In genomic region chr1:176205322-176205914, GRCh38 we compare ENCODE assay signal across 8 cellular contexts. TPM values are rescaled to one million over a fixed set of nuclear protein-coding genes. Genes with fewer than 3 reads are reported as not detected.
DNase-seq lines count a peak whose midpoint lies in the region; ATAC-seq, FAIRE-seq and TF ChIP-seq lines count a peak whose summit lies in the region.

No MANE protein-coding gene starts in this region.

- peak overlapping the region; percentile 96 for H3K9ac ChIP-seq in GM12878 (ENCODE audit: control insufficient read depth, insufficient read depth, low read length)
- H3K9ac ChIP-seq in mesenchymal stem cell (ENCODE audit: low read length), result peak overlapping the region; percentile 86

- no peak for TF ChIP-seq EP300 in GM12878 (IDR thresholded peaks at IDR 0.05; ENCODE audit: borderline replicate concordance in 1 of 2, control insufficient read depth in 1 of 2, low read depth in 2 of 2, low read length in 2 of 2)

- no peak overlapping the region for H4K91ac ChIP-seq in mesenchymal stem cell (ENCODE audit: low read length)

- H3K27me3 Mint-ChIP-seq in CD4-positive, alpha-beta memory T cell, result peaks cover 0 to 4% of the 10 kb centered on the region in 2 donors

- intact Hi-C loops in CD4-positive, alpha-beta memory T cell (cut with micrococcal nuclease), result loop anchor here (1.0 to 10.0 kb wide), 2 partner anchors 125 to 1001 kb away; no protein-coding TSS in a partner anchor
- intact Hi-C loops in GM12878 (cut with micrococcal nuclease; ENCODE audit: unreplicated experiment) (no loop called here), mucosa of descending colon (cut with DNase I, micrococcal nuclease) (no loop called here)

- no peak overlapping the region for H2BK15ac ChIP-seq in mesenchymal stem cell (ENCODE audit: low read depth, poor library complexity, severe bottlenecking)

- FAIRE-seq in GM12878 (lab: Jason Lieb, UNC), result peak; percentile 27

- ATAC-seq in GM12878 (no peak), mucosa of descending colon (no peak), HG03354 (IDR thresholded peaks at IDR 0.05; ENCODE audit: poor library complexity, severe bottlenecking, unreplicated experiment) (no peak)

- no peak for TF ChIP-seq CTCF in GM12878 (IDR thresholded peaks at IDR 0.05 in 2 of 3, conservative IDR thresholded peaks at IDR 0.05 in 1 of 3; ENCODE audit: control insufficient read depth in 2 of 3, extremely low read depth in 1 of 3, insufficient read depth in 1 of 3, low read depth in 3 of 3, low read length in 3 of 3)
- no peak for TF ChIP-seq CTCF in mucosa of descending colon (IDR thresholded peaks at IDR 0.05)

- CTCF ChIA-PET in CD4-positive, alpha-beta memory T cell (lab: Charles Lee; ENCODE audit: partially characterized antibody), result no interaction called here
- CTCF ChIA-PET in GM12878 (lab: Yijun Ruan, JAX), result interaction anchor here (1.5 to 1.7 kb wide), 2 partner anchors 9 to 85 kb away, joined by 3 to 4 read pairs; no protein-coding TSS in a partner anchor

- H3K27me3 ChIP-seq in CD4-positive, alpha-beta memory T cell (ENCODE audit: insufficient read depth, low read length), result no peaks in the 10 kb centered on the region
- H3K27me3 ChIP-seq in GM12878 (replicated peaks in 1 of 2; ENCODE audit: control insufficient read depth in 2 of 2, insufficient read depth in 2 of 2, low read length in 1 of 2) (no peaks in the 10 kb centered on the region), mesenchymal stem cell (ENCODE audit: control insufficient read depth in 1 of 2, insufficient read depth in 1 of 2, low read length in 2 of 2) (no peaks in the 10 kb centered on the region)

- POLR2A ChIA-PET in CD4-positive, alpha-beta memory T cell (lab: Charles Lee; ENCODE audit: partially characterized antibody), result no interaction called here
- POLR2A ChIA-PET in GM12878 (lab: Charles Lee), result interaction anchor here (0.6 to 1.8 kb wide), 2 partner anchors 10 to 11 kb away, joined by 3 to 6 read pairs; no protein-coding TSS in a partner anchor

- peaks cover 0 to 5% (median 0%) of the 10 kb centered on the region in 8 donors for H3K9me3 Mint-ChIP-seq in CD4-positive, alpha-beta memory T cell

- SMC1A ChIA-PET in GM12878 (lab: Charles Lee; ENCODE audit: uncharacterized antibody, unreplicated experiment), result interaction anchor here (1.3 to 1.8 kb wide), 2 partner anchors 9 to 10 kb away, joined by 3 to 7 read pairs; no protein-coding TSS in a partner anchor

- in situ Hi-C loops in GM12878 (cut with MboI), result no loop called here

- no peak overlapping the region for H4K8ac ChIP-seq in mesenchymal stem cell (ENCODE audit: low read length)

- H2AFZ ChIP-seq in GM12878 (ENCODE audit: control insufficient read depth, low read depth, low read length), result no peak overlapping the region
- H2AFZ ChIP-seq in mesenchymal stem cell (ENCODE audit: low read depth, low read length), result no peak overlapping the region

- WGBS in GM12878 (ENCODE audit: insufficient coverage, insufficient replicate concordance, low lambda C conversion rate, missing lambda C conversion rate), result 9% methylated on average over 5 of the region's 5 CpGs
- WGBS in mesenchymal stem cell, result 53% methylated on average over 4 of the region's 5 CpGs

- H3K4me2 ChIP-seq in GM12878 (ENCODE audit: control insufficient read depth, insufficient read depth), result peak overlapping the region; percentile 89
- peak overlapping the region; percentile 78 for H3K4me2 ChIP-seq in mesenchymal stem cell (ENCODE audit: low read length, poor library complexity, severe bottlenecking)

- H3K79me1 ChIP-seq in mesenchymal stem cell (replicated peaks; ENCODE audit: low read length, poor library complexity, severe bottlenecking), result peaks cover 5% of the 10 kb centered on the region

- H3K27ac Mint-ChIP-seq in CD4-positive, alpha-beta memory T cell, result peak overlapping the region; percentile 71 to 98 (median 95)

- H3K18ac ChIP-seq in mesenchymal stem cell (ENCODE audit: low read depth in 1 of 2, low read length in 2 of 2), result no peak overlapping the region

- no peak overlapping the region for H2BK12ac ChIP-seq in mesenchymal stem cell (ENCODE audit: low read length in 2 of 2)

- H3K27ac ChIP-seq in CD4-positive, alpha-beta memory T cell (ENCODE audit: low read depth, low read length), result peak overlapping the region; percentile 83
- H3K27ac ChIP-seq in GM12878 (ENCODE audit: control insufficient read depth, insufficient read depth) (peak overlapping the region; percentile 90; the same call in 1 of the 2 replicates), mesenchymal stem cell (ENCODE audit: low read length, poor library complexity, severe bottlenecking) (no peak overlapping the region)

- no peak for DNase-seq in CD4-positive, alpha-beta memory T cell
- no peak for DNase-seq in Jurkat, Clone E6-1 (ENCODE audit: low read depth, low spot score)
- no peak for DNase-seq in GM12878 (ENCODE audit: low read depth, low spot score)
- peak; percentile 16 for DNase-seq in mesenchymal stem cell
- DNase-seq in NCI-H1930 (lab: John Stamatoyannopoulos, UW), result no peak
- no peak for DNase-seq in mucosa of descending colon
- no peak for DNase-seq in UCSD-AML1 (lab: John Stamatoyannopoulos, UW; ENCODE audit: unreplicated experiment)

- H3K36me3 ChIP-seq in CD4-positive, alpha-beta memory T cell (ENCODE audit: insufficient read depth, low read length), result no peaks in the 10 kb centered on the region
- no peaks in the 10 kb centered on the region for H3K36me3 ChIP-seq in GM12878 (ENCODE audit: control insufficient read depth in 2 of 2, insufficient read depth in 2 of 2, low read length in 1 of 2)
- no peaks in the 10 kb centered on the region for H3K36me3 ChIP-seq in mesenchymal stem cell (ENCODE audit: control insufficient read depth in 1 of 2, insufficient read depth in 2 of 2, low read depth in 1 of 2, low read length in 2 of 2)
- H3K36me3 ChIP-seq in mucosa of descending colon (ENCODE audit: low read depth), result no peaks in the 10 kb centered on the region

- peak overlapping the region; percentile 88 to 100 (median 99) for H3K4me3 Mint-ChIP-seq in CD4-positive, alpha-beta memory T cell

- no peak overlapping the region for H3K4ac ChIP-seq in mesenchymal stem cell (ENCODE audit: low read depth in 1 of 2, low read length in 2 of 2)

- H3K4me3 ChIP-seq in CD4-positive, alpha-beta memory T cell (ENCODE audit: low read length in 2 of 2), result peak overlapping the region; percentile 64 to 95
- H3K4me3 ChIP-seq in Jurkat, Clone E6-1 (ENCODE audit: low read length), result peak overlapping the region; percentile 60
- H3K4me3 ChIP-seq in GM12878 (peak overlapping the region; percentile 69), mesenchymal stem cell (ENCODE audit: insufficient read depth in 1 of 2, low read depth in 1 of 2, low read length in 2 of 2) (peak overlapping the region in 1 of 2 experiments; percentile 88), mucosa of descending colon (no peak overlapping the region)

- H3K4me1 ChIP-seq in CD4-positive, alpha-beta memory T cell (ENCODE audit: insufficient read depth, low read length), result peaks cover 61% of the 10 kb centered on the region
- peaks cover 7% of the 10 kb centered on the region; the same call in 1 of the 2 replicates for H3K4me1 ChIP-seq in GM12878 (ENCODE audit: control insufficient read depth, insufficient read depth, low read length)
- peaks cover 7% of the 10 kb centered on the region for H3K4me1 ChIP-seq in mesenchymal stem cell (ENCODE audit: control insufficient read depth, insufficient read depth, low read depth, low read length)
- peaks cover 14% of the 10 kb centered on the region for H3K4me1 ChIP-seq in mucosa of descending colon (ENCODE audit: low read depth)

- no peak overlapping the region for H3K23ac ChIP-seq in mesenchymal stem cell (ENCODE audit: low read length in 2 of 2)

- H3K4me1 Mint-ChIP-seq in CD4-positive, alpha-beta memory T cell, result peaks cover 32 to 67% (median 49%) of the 10 kb centered on the region in 4 donors

- BruUV-seq in GM12878 (replicated peaks; lab: Mats Ljungman, UMichigan), result no TSS peak

- RAD21 ChIA-PET in GM12878 (lab: Charles Lee; ENCODE audit: unreplicated experiment), result interaction anchor here (0.8 to 1.2 kb wide), 3 partner anchors 11 to 20 kb away, joined by 3 to 4 read pairs (median 3); no protein-coding TSS in a partner anchor

- no peak for TF ChIP-seq POLR2A in GM12878 (IDR thresholded peaks at IDR 0.05; ENCODE audit: low read depth, low read length)

- H3K14ac ChIP-seq in mesenchymal stem cell (ENCODE audit: low read length in 2 of 2), result no peak overlapping the region

- H3K79me2 ChIP-seq in GM12878 (ENCODE audit: control insufficient read depth, insufficient read depth, low read length), result peaks cover 64% of the 10 kb centered on the region

- H2AK5ac ChIP-seq in mesenchymal stem cell (ENCODE audit: low read length, severe bottlenecking), result no peak overlapping the region

- TF ChIP-seq RAD21 in GM12878 (IDR thresholded peaks at IDR 0.05; ENCODE audit: insufficient read depth, low read depth, low read length), result no peak

- peaks cover 5 to 17% of the 10 kb centered on the region in 2 donors for H3K36me3 Mint-ChIP-seq in CD4-positive, alpha-beta memory T cell

- H2BK120ac ChIP-seq in mesenchymal stem cell (ENCODE audit: low read depth, low read length), result no peak overlapping the region

- no peaks in the 10 kb centered on the region; the same call in 1 of the 2 replicates for H4K20me1 ChIP-seq in GM12878 (ENCODE audit: control insufficient read depth, insufficient read depth)

- no peaks in the 10 kb centered on the region for H3K9me3 ChIP-seq in CD4-positive, alpha-beta memory T cell (ENCODE audit: control insufficient read depth in 1 of 2, low read length in 2 of 2)
- H3K9me3 ChIP-seq in GM12878 (replicated peaks; ENCODE audit: control insufficient read depth, insufficient read depth, low read length) (no peaks in the 10 kb centered on the region), mesenchymal stem cell (ENCODE audit: control insufficient read depth, low read length) (no peaks in the 10 kb centered on the region), mucosa of descending colon (no peaks in the 10 kb centered on the region)

- no peak overlapping the region for H2BK5ac ChIP-seq in mesenchymal stem cell (ENCODE audit: low read depth, low read length, poor library complexity, severe bottlenecking)

RNA-seq across cellular contexts. Expression of gene COP1, which starts 1.7 kb away (rescaled TPM):
- total RNA-seq in CD4-positive, alpha-beta memory T cell, result 10 to 100 TPM; 44.6 to 45.1 TPM
- polyA plus RNA-seq in CD4-positive, alpha-beta memory T cell, result 10 to 100 TPM; 38.4 to 43.7 TPM
- 15.6 TPM for polyA plus RNA-seq in Jurkat, Clone E6-1 (2012; ENCODE audit: insufficient read depth, insufficient read length)
- total RNA-seq in GM12878 (2013; cell fraction: nucleolus; rRNA removed), result 159 TPM in 2 replicates
- 39.8 and 42.4 TPM in 2 replicates for total RNA-seq in GM12878 (2014; rRNA removed)
- total RNA-seq in GM12878 (2014; rRNA removed; fragmentation: Illumina TruSeq; extraction: Trizol), result 49.9 and 51.7 TPM in 2 replicates
- total RNA-seq in GM12878 (2021), result 35.5 and 39.5 TPM in 2 replicates
- 15.6 TPM for polyA plus RNA-seq in GM12878 (2011; ENCODE audit: low read depth)
- 33.6 and 51.1 TPM in 2 replicates for polyA plus RNA-seq in GM12878 (2011; rRNA removed)
- polyA plus RNA-seq in GM12878 (2011; cell fraction: cytosol; rRNA removed), result 12.9 and 20.6 TPM in 2 replicates
- 18.0 and 22.2 TPM in 2 replicates for polyA plus RNA-seq in GM12878 (2011; cell fraction: nucleus; rRNA removed)
- polyA plus RNA-seq in GM12878 (2012), result 23.8 and 32.6 TPM in 2 replicates
- 37.9 and 47.6 TPM in 2 replicates for polyA plus RNA-seq in GM12878 (2014; fragmentation: Illumina TruSeq; extraction: Trizol)
- polyA plus RNA-seq in GM12878 (2014; fragmentation: Nextera tagmentation; extraction: Ambion mirVana), result 10 to 100 TPM; 17.7 to 31.5 TPM
- 24.3 and 32.8 TPM in 2 replicates for polyA plus RNA-seq in GM12878 (2014; rRNA removed)
- 10 to 100 TPM; 45.9 to 49.0 TPM for polyA plus RNA-seq in GM12878 (2016; fragmentation: Nextera tagmentation; extraction: Ambion mirVana)
- 58.5 and 99.5 TPM in 2 replicates for polyA minus RNA-seq in GM12878 (2011; rRNA and poly(A)+ RNA removed)
- 19.1 and 22.6 TPM in 2 replicates for polyA minus RNA-seq in GM12878 (2011; cell fraction: cytosol; rRNA and poly(A)+ RNA removed)
- polyA minus RNA-seq in GM12878 (2011; cell fraction: nucleus; rRNA and poly(A)+ RNA removed), result 63.1 and 119 TPM in 2 replicates
- 22.1 TPM for polyA plus RNA-seq in mesenchymal stem cell (2013, experiment 1 of 2)
- 22.7 TPM for polyA plus RNA-seq in mesenchymal stem cell (2013, experiment 2 of 2)
- 10 to 100 TPM; 51.5 to 51.9 (median 51.9) TPM for total RNA-seq in mucosa of descending colon
